17 cellular contexts compared by ENCODE assay signal in genomic region chr5:106523842-106524241, GRCh38.
DNase-seq lines count a peak whose midpoint lies in the region; ATAC-seq, FAIRE-seq and TF ChIP-seq lines count a peak whose summit lies in the region.
"Had no signal": no experiment of that assay in that cellular context is flagged by ENCODE, and none has a peak within 500 bp of the region (broad histone marks: within the 10 kb centered on the region; RNA-seq: fewer than 3 reads in every experiment).

No MANE protein-coding gene starts in this region.

- in situ Hi-C loops in Caki2 (cut with HindIII; ENCODE audit: low pct_unique_long_range_greater_than_20kb, low sequenced_read_pairs) = no loop called here

- H3K27me3 ChIP-seq in bronchial epithelial cell (ENCODE audit: control insufficient read depth, insufficient read depth, low read length) = no peaks in the 10 kb centered on the region
- H3K27me3 ChIP-seq: BLaER1 treated with 17β-estradiol and CSF1 and Interleukin-3, amounts not matched to agents 10 nM and 100 nM had no signal

- DNase-seq in Caki2 (ENCODE audit: low read depth) = peak; percentile 6
- peak; percentile 36 for DNase-seq in NCI-H460 (ENCODE audit: extremely low read depth, low read depth)
- DNase-seq in bronchial epithelial cell (ENCODE audit: low read depth) = peak; percentile 87
- peak; percentile 3 for DNase-seq in iris pigment epithelial cell (ENCODE audit: low read depth)
- DNase-seq in HTR-8/SVneo (ENCODE audit: insufficient read length, low spot score) = no peak
- DNase-seq in globus pallidus (ENCODE audit: low spot score) = no peak
- DNase-seq: 8988T; ACHN; Calu3; CD4-positive, CD25-positive, alpha-beta regulatory T cell; DMS 273 treated with DMSO at 0.1 percent for 48 hours; KG1 had no signal

- ATAC-seq in GM18867 (IDR thresholded peaks at IDR 0.05; ENCODE audit: unreplicated experiment) = no peak
- ATAC-seq: GM12878 had no signal

- no peak for FAIRE-seq in bronchial epithelial cell (lab: Jason Lieb, UNC)
- no peak for FAIRE-seq in HTR-8/SVneo (lab: Jason Lieb, UNC)
- FAIRE-seq: GM12878, GM18507, H1 had no signal

- no peak overlapping the region for H3K4me3 ChIP-seq in bronchial epithelial cell (ENCODE audit: low read depth, low read length)
- H3K4me3 ChIP-seq: BLaER1 treated with 17β-estradiol and CSF1 and Interleukin-3, amounts not matched to agents 10 nM and 100 nM; GM12878 had no signal

- H3K36me3 ChIP-seq in bronchial epithelial cell (ENCODE audit: control insufficient read depth, insufficient read depth, low read length) = no peaks in the 10 kb centered on the region
- H3K36me3 ChIP-seq: BLaER1 treated with 17β-estradiol and CSF1 and Interleukin-3, amounts not matched to agents 10 nM and 100 nM had no signal

- TF ChIP-seq CTCF in bronchial epithelial cell (IDR thresholded peaks at IDR 0.05; ENCODE audit: insufficient read depth, low read length, severe bottlenecking) = no peak

Comparison
In these comparisons a context has a peak if more than half of its experiments do, and no peak if none do; other contexts are left out.
1. DNase-seq: peak in Caki2 (single experiment), NCI-H460 (single experiment), bronchial epithelial cell (single experiment) and iris pigment epithelial cell (single experiment); none in HTR-8/SVneo (single experiment) and globus pallidus (single experiment).